In the genomic region with DNA sequence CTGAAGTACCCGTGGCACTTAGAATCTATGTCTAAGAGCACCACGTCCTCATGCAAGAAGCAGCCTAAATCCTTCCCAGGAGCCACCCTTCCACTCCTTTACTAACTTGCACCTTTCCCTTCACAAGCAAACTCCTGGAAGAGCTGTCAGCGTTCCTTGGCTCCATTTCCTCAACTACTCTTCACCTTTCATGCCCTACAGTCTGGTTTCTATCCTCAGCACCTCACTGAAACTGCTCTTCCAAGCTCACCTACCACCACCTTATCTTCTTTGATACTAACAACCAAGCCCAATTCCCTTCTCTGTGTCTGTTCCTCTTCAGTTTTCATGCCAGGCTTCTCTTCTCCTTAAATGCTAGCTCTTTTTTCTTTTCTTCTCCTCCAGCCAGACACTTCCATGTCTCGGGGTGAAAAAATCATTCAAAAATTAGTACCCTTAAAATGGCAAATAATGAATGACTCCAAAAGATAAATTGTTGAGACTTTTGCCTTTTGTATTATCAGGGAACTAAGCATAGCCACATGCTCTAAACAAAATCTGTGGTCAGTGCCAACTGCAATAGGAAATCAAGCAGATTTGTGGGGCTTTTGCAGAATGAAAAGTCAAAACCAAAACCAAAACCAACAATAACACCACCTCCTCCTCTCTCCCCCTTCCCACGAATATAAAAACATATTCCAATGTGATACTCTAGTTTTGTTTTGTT, we compare ENCODE assay signal across 19 cellular contexts.
DNase-seq lines count a peak whose midpoint lies in the region; ATAC-seq, FAIRE-seq and TF ChIP-seq lines count a peak whose summit lies in the region.
"Had no signal": no experiment of that assay in that cellular context is flagged by ENCODE, and none has a peak within 500 bp of the region (broad histone marks: within the 10 kb centered on the region; RNA-seq: fewer than 3 reads in every experiment).

No MANE protein-coding gene starts in this region.

- no peak overlapping the region for H3K4me3 ChIP-seq in pancreas
- H3K4me3 ChIP-seq: ovary, spleen had no signal

- H3K36me3 Mint-ChIP-seq in activated CD4-positive, alpha-beta T cell treated with anti-CD3 and anti-CD28 coated beads, Interleukin-2, amount 10 ng/mL, durations not matched to agents 7 days and 5 days (ENCODE audit: low read depth), result no peaks in the 10 kb centered on the region
- H3K36me3 Mint-ChIP-seq: CD4-positive, alpha-beta memory T cell had no signal

- intact Hi-C loops in pancreas (cut with DNase I), result no loop called here

- H3K4me3 Mint-ChIP-seq in activated CD4-positive, alpha-beta T cell treated with anti-CD3 and anti-CD28 coated beads, Interleukin-2, amount 10 ng/mL, durations not matched to agents 7 days and 5 days, result no peak overlapping the region

- no peaks in the 10 kb centered on the region for H3K36me3 ChIP-seq in pancreas
- H3K36me3 ChIP-seq: ovary, spleen had no signal

- peak; percentile 55 for ATAC-seq in GM21723 (IDR thresholded peaks at IDR 0.05; ENCODE audit: unreplicated experiment)
- ATAC-seq in pancreas, result no peak
- no peak for ATAC-seq in HG02852 (IDR thresholded peaks at IDR 0.05; ENCODE audit: unreplicated experiment)

- WGBS in pancreas, 2 donors, result 81 to 83% methylated on average over 5 of the region's 5 CpGs

- no peak overlapping the region for H3K27ac ChIP-seq in pancreas
- H3K27ac ChIP-seq: ovary had no signal

- H3K27me3 ChIP-seq in pancreas, result no peaks in the 10 kb centered on the region
- H3K27me3 ChIP-seq: ovary, spleen had no signal

- no peak for FAIRE-seq in pancreas (lab: Jason Lieb, UNC)

- DNase-seq in activated CD4-positive, alpha-beta T cell treated with anti-CD3 and anti-CD28 coated beads, Interleukin-2, amount 10 ng/mL, durations not matched to agents 7 days and 5 days, result peak; percentile 8
- no peak for DNase-seq in activated CD4-positive, alpha-beta T cell treated with anti-CD3 and anti-CD28 coated beads for 48 hours
- peak; percentile 5 for DNase-seq in NAMALWA (ENCODE audit: low spot score)
- peak; percentile 12 to 68 for DNase-seq in lung microvascular endothelial cell (ENCODE audit: low read depth in 2 of 2)
- no peak for DNase-seq in LoVo (ENCODE audit: low spot score)
- no peak for DNase-seq in pancreas
- DNase-seq: 8988T; activated gamma-delta T cell treated with Interleukin-2 at 50 U/mL for 16 hours; caudate nucleus; CD4-positive, alpha-beta memory T cell; foreskin melanocyte; GF-D8; mesenchymal stem cell; NCI-H2029 treated with DMSO at 0.1 percent for 48 hours; NK-92 treated with Interleukin-12 subunit alpha and Interleukin-12 subunit beta, amount 100 ng/mL, for 24 hours; spleen had no signal

- peaks cover 17% of the 10 kb centered on the region for H3K4me1 Mint-ChIP-seq in activated CD4-positive, alpha-beta T cell treated with anti-CD3 and anti-CD28 coated beads, Interleukin-2, amount 10 ng/mL, durations not matched to agents 7 days and 5 days

- TF ChIP-seq CTCF in pancreas (IDR thresholded peaks at IDR 0.05), result no peak

- POLR2A ChIA-PET in activated CD4-positive, alpha-beta T cell treated with anti-CD3 and anti-CD28 coated beads, Interleukin-2, amount 10 ng/mL, durations not matched to agents 7 days and 5 days (lab: Charles Lee), result no interaction called here

- H3K4me1 ChIP-seq in pancreas, result peaks cover 0 to 4% (median 0%) of the 10 kb centered on the region in 3 donors

- no peaks in the 10 kb centered on the region for H3K9me3 ChIP-seq in pancreas
- H3K9me3 ChIP-seq: ovary had no signal

- peaks cover 7% of the 10 kb centered on the region for H3K27me3 Mint-ChIP-seq in activated CD4-positive, alpha-beta T cell treated with anti-CD3 and anti-CD28 coated beads, Interleukin-2, amount 10 ng/mL, durations not matched to agents 7 days and 5 days
- H3K27me3 Mint-ChIP-seq: CD4-positive, alpha-beta memory T cell had no signal

- CTCF ChIA-PET in activated CD4-positive, alpha-beta T cell treated with anti-CD3 and anti-CD28 coated beads, Interleukin-2, amount 10 ng/mL, durations not matched to agents 7 days and 5 days (lab: Charles Lee), result interaction anchor here (0.5 kb wide), 1 partner anchor 928 kb away, joined by 3 read pairs; no protein-coding TSS in a partner anchor

- H3K9me3 Mint-ChIP-seq in activated CD4-positive, alpha-beta T cell treated with anti-CD3 and anti-CD28 coated beads, Interleukin-2, amount 10 ng/mL, durations not matched to agents 7 days and 5 days, result no peaks in the 10 kb centered on the region

- peak overlapping the region; percentile 77 for H3K27ac Mint-ChIP-seq in activated CD4-positive, alpha-beta T cell treated with anti-CD3 and anti-CD28 coated beads, Interleukin-2, amount 10 ng/mL, durations not matched to agents 7 days and 5 days

Comparison
In these comparisons a context has a peak if more than half of its experiments do, and no peak if none do; other contexts are left out.
1. DNase-seq: peak in activated CD4-positive, alpha-beta T cell treated with anti-CD3 and anti-CD28 coated beads, Interleukin-2, amount 10 ng/mL, durations not matched to agents 7 days and 5 days (single experiment), NAMALWA (single experiment) and lung microvascular endothelial cell (2 of 2); none in activated CD4-positive, alpha-beta T cell treated with anti-CD3 and anti-CD28 coated beads for 48 hours (single experiment), LoVo (single experiment) and pancreas (0 of 6).